In the genomic region with DNA sequence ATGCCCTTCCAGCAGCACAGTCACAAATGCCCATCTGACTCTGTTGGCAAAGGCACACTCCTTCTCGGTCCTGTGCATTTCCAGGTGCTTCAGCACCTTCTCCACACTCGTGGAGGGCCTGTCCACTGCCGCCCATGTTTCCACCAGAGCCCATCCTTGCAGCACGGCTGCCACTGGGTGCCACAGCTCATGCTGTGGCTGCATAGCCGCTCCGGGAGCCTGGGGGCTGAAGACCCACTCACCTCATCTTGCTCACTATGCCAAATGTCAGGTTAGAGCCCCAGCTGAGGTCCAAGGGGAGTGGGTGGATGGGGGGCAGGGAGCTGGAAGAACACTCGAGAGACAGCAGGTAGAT, we compare ENCODE assay signal across 7 cellular contexts. TPM values are rescaled to one million over a fixed set of nuclear protein-coding genes. Genes with fewer than 3 reads are reported as not detected.
DNase-seq lines count a peak whose midpoint lies in the region; ATAC-seq, FAIRE-seq and TF ChIP-seq lines count a peak whose summit lies in the region.

No MANE protein-coding gene starts in this region.

- H2AFZ ChIP-seq in Karpas-422 (ENCODE audit: low read length) (no peak overlapping the region), K562 (ENCODE audit: low read depth, low read length) (no peak overlapping the region), HepG2 (ENCODE audit: low read length) (no peak overlapping the region)

- no peak for FAIRE-seq in K562 (lab: Jason Lieb, UNC)
- no peak for FAIRE-seq in HepG2 (lab: Jason Lieb, UNC)

- POLR2A ChIA-PET in K562 (lab: Yijun Ruan, JAX) (interaction anchor here (0.6 to 5.3 kb wide), 30 partner anchors 9 to 729 kb away, joined by 3 to 80 read pairs (median 4); a partner anchor contains a TSS), HepG2 (lab: Yijun Ruan, JAX) (interaction anchor here (0.8 to 3.8 kb wide), 24 partner anchors 9 to 546 kb away, joined by 3 to 35 read pairs (median 7); a partner anchor contains a TSS)

- H3K4me1 ChIP-seq in Karpas-422 (ENCODE audit: low read length) (peaks cover 15% of the 10 kb centered on the region), K562 (replicated peaks in 1 of 2; ENCODE audit: control insufficient read depth in 2 of 2, insufficient read depth in 2 of 2, low read length in 2 of 2) (peaks cover 41 to 48% of the 10 kb centered on the region in 2 experiments), HepG2 (ENCODE audit: insufficient read depth, low read length) (peaks cover 27% of the 10 kb centered on the region), subcutaneous abdominal adipose tissue (ENCODE audit: control insufficient read depth in 5 of 5, insufficient read depth in 5 of 5, low read length in 5 of 5) (peaks cover 2 to 19% (median 16%) of the 10 kb centered on the region in 5 donors)

- H3K4me2 ChIP-seq in Karpas-422 (ENCODE audit: low read depth, low read length, poor library complexity, severe bottlenecking), result peak overlapping the region; percentile 89
- H3K4me2 ChIP-seq in K562 (ENCODE audit: insufficient read depth, low read length), result peak overlapping the region; percentile 95
- H3K4me2 ChIP-seq in HepG2 (ENCODE audit: low read depth, low read length), result peak overlapping the region; percentile 80

- ATAC-seq in K562, result no peak
- no peak for ATAC-seq in HepG2
- no peak for ATAC-seq in GM18873 (IDR thresholded peaks at IDR 0.05; ENCODE audit: low FRiP score, unreplicated experiment)
- ATAC-seq in GM21825 (IDR thresholded peaks at IDR 0.05; ENCODE audit: unreplicated experiment), result no peak
- no peak for ATAC-seq in HG02642 (IDR thresholded peaks at IDR 0.05; ENCODE audit: poor library complexity, unreplicated experiment)

- no peaks in the 10 kb centered on the region for H3K9me3 ChIP-seq in Karpas-422 (ENCODE audit: low read length)
- no peaks in the 10 kb centered on the region; the same call in 1 of the 2 replicates for H3K9me3 ChIP-seq in K562 (replicated peaks; ENCODE audit: control insufficient read depth, insufficient read depth, low read depth, low read length)
- H3K9me3 ChIP-seq in HepG2 (ENCODE audit: low read length), result no peaks in the 10 kb centered on the region
- H3K9me3 ChIP-seq in subcutaneous abdominal adipose tissue (ENCODE audit: control insufficient read depth in 5 of 5, low read length in 5 of 5), result no peaks in the 10 kb centered on the region

- no peak for TF ChIP-seq CTCF in K562 (IDR thresholded peaks at IDR 0.05 in 2 of 3, conservative IDR thresholded peaks at IDR 0.05 in 1 of 3; ENCODE audit: insufficient read depth in 2 of 3, low read depth in 1 of 3, low read length in 3 of 3)
- no peak for TF ChIP-seq CTCF in HepG2 (CRISPR knock-in tag; IDR thresholded peaks at IDR 0.05)

- TF ChIP-seq EP300 in K562 (IDR thresholded peaks at IDR 0.05; ENCODE audit: low read length) (no peak), HepG2 (IDR thresholded peaks at IDR 0.05; ENCODE audit: low read depth in 2 of 2, low read length in 2 of 2) (no peak), HepG2 (CRISPR knock-in tag; IDR thresholded peaks at IDR 0.05; ENCODE audit: borderline replicate concordance) (no peak)

- CTCF ChIA-PET in K562 (lab: Yijun Ruan, JAX; ENCODE audit: low intra/inter-chr PET ratio), result interaction anchor here (0.6 to 1.7 kb wide), 5 partner anchors 133 to 1167 kb away, joined by 3 to 12 read pairs (median 3); no protein-coding TSS in a partner anchor
- CTCF ChIA-PET in HepG2 (lab: Yijun Ruan, JAX; ENCODE audit: low intra/inter-chr PET ratio, low total read pairs), result interaction anchor here (0.7 to 1.6 kb wide), 4 partner anchors 75 to 328 kb away, joined by 3 to 13 read pairs (median 3); a partner anchor contains a TSS

- no peaks in the 10 kb centered on the region for H3K9me2 ChIP-seq in Karpas-422 (replicated peaks; ENCODE audit: insufficient read depth, low read length)

- H3K27me3 ChIP-seq in Karpas-422 (ENCODE audit: low read length) (no peaks in the 10 kb centered on the region), K562 (ENCODE audit: control insufficient read depth in 2 of 2, insufficient read depth in 2 of 2, low read length in 2 of 2) (no peaks in the 10 kb centered on the region; a peak in 1 of 5 replicates), HepG2 (ENCODE audit: control insufficient read depth in 1 of 2, insufficient read depth in 2 of 2, low read length in 2 of 2) (no peaks in the 10 kb centered on the region; a peak in 1 of 5 replicates), subcutaneous abdominal adipose tissue (ENCODE audit: control insufficient read depth in 5 of 5, insufficient read depth in 4 of 5, low read length in 5 of 5) (no peaks in the 10 kb centered on the region)

- intact Hi-C loops in K562 (cut with micrococcal nuclease) (loop anchor here (1.0 to 10.0 kb wide), 4 partner anchors 220 to 522 kb away; a partner anchor contains a TSS), HepG2 (cut with micrococcal nuclease; ENCODE audit: unreplicated experiment) (loop anchor here (1.0 to 2.0 kb wide), 7 partner anchors 26 to 222 kb away; a partner anchor contains a TSS)

- no peak for TF ChIP-seq RAD21 in K562 (CRISPR knock-in tag; conservative IDR thresholded peaks at IDR 0.05 in 1 of 2, IDR thresholded peaks at IDR 0.05 in 1 of 2)
- TF ChIP-seq RAD21 in HepG2 (CRISPR knock-in tag; IDR thresholded peaks at IDR 0.05), result no peak

- H3K9ac ChIP-seq in Karpas-422 (ENCODE audit: low read length) (peak overlapping the region; percentile 69; the same call in 1 of the 2 replicates), K562 (ENCODE audit: insufficient read depth in 1 of 2, low read depth in 2 of 2, low read length in 2 of 2) (peak overlapping the region; percentile 68 to 79), HepG2 (ENCODE audit: insufficient read depth, low read depth, low read length) (peak overlapping the region; percentile 75; the same call in 1 of the 2 replicates), subcutaneous abdominal adipose tissue (ENCODE audit: low read length in 5 of 5) (peak overlapping the region in 2 of 5 donors; percentile 83 to 90)

- H3K79me2 ChIP-seq in Karpas-422 (ENCODE audit: low read length) (peaks cover 20% of the 10 kb centered on the region), K562 (ENCODE audit: control insufficient read depth, insufficient read depth, low read length) (peaks cover 62% of the 10 kb centered on the region), HepG2 (ENCODE audit: insufficient read depth, low read length) (peaks cover 10% of the 10 kb centered on the region)

- TF ChIP-seq POLR2A in K562 (conservative IDR thresholded peaks at IDR 0.05) (no peak), HepG2 (IDR thresholded peaks at IDR 0.05; ENCODE audit: insufficient read depth in 1 of 2, low read depth in 2 of 2, low read length in 2 of 2) (no peak)

- no TSS peak for BruUV-seq in K562 (replicated peaks; lab: Mats Ljungman, UMichigan)
- no TSS peak for BruUV-seq in HepG2 (replicated peaks; lab: Mats Ljungman, UMichigan)

- H3K27ac ChIP-seq in Karpas-422 (ENCODE audit: low read length) (no peak overlapping the region), K562 (ENCODE audit: extremely low read depth, low read depth, low read length) (peak overlapping the region; percentile 76; the same call in 2 of the 3 replicates), HepG2 (ENCODE audit: extremely low read length, insufficient read depth, low read length) (peak overlapping the region; percentile 75), subcutaneous abdominal adipose tissue (ENCODE audit: low read depth, low read length) (peak overlapping the region; percentile 87)

- no peaks in the 10 kb centered on the region for H3K9me1 ChIP-seq in K562 (ENCODE audit: control insufficient read depth, insufficient read depth, low read length)

- H3K36me3 ChIP-seq in Karpas-422 (ENCODE audit: insufficient read depth, low read length), result 0 out of 2 replicates have a peak, but pooled peaks cover 3% of the 10 kb centered on the region
- peaks cover 30% of the 10 kb centered on the region for H3K36me3 ChIP-seq in K562 (ENCODE audit: control insufficient read depth, insufficient read depth, low read length)
- no peaks in the 10 kb centered on the region for H3K36me3 ChIP-seq in HepG2 (replicated peaks in 1 of 2; ENCODE audit: control insufficient read depth in 1 of 2, insufficient read depth in 2 of 2, low read length in 2 of 2)
- H3K36me3 ChIP-seq in subcutaneous abdominal adipose tissue (ENCODE audit: control insufficient read depth in 5 of 5, insufficient read depth in 5 of 5, low read length in 5 of 5), result peaks cover 0 to 17% (median 7%) of the 10 kb centered on the region in 5 donors

- DNase-seq in Karpas-422, result no peak
- DNase-seq in K562 (ENCODE audit: extremely low read depth in 1 of 4, low spot score in 3 of 4), result no peak
- DNase-seq in HepG2 (ENCODE audit: low spot score), result no peak

- H3K4me3 ChIP-seq in Karpas-422 (ENCODE audit: low read length), result no peak overlapping the region; the same call in 1 of the 2 replicates
- no peak overlapping the region for H3K4me3 ChIP-seq in K562
- peak overlapping the region in 1 of 3 experiments; percentile 82; a peak in 1 of 6 replicates for H3K4me3 ChIP-seq in HepG2 (replicated peaks in 1 of 3; ENCODE audit: insufficient read depth in 1 of 3, low read depth in 2 of 3, low read length in 3 of 3)
- peak overlapping the region in 2 of 5 donors; percentile 81 to 91 for H3K4me3 ChIP-seq in subcutaneous abdominal adipose tissue (ENCODE audit: low read depth in 1 of 5, low read length in 5 of 5)

- in situ Hi-C loops in K562 (cut with MboI), result loop anchor here (5.0 kb wide), 1 partner anchor 219 kb away; no protein-coding TSS in a partner anchor
- in situ Hi-C loops in HepG2 (cut with HindIII; ENCODE audit: extremely low pct_ligation_motif_present, low pct_unique_long_range_greater_than_20kb), result loop anchor here (5.0 kb wide), 1 partner anchor 224 kb away; no protein-coding TSS in a partner anchor

- H4K20me1 ChIP-seq in Karpas-422 (ENCODE audit: insufficient read depth, low read depth, low read length), result no peaks in the 10 kb centered on the region
- no peaks in the 10 kb centered on the region for H4K20me1 ChIP-seq in K562 (replicated peaks; ENCODE audit: control insufficient read depth, insufficient read depth, low read length)
- no peaks in the 10 kb centered on the region for H4K20me1 ChIP-seq in HepG2 (ENCODE audit: insufficient read depth, low read length)

- WGBS in K562 (ENCODE audit: insufficient coverage, low coverage, missing lambda C conversion rate), result 64% methylated on average over 7 of the region's 7 CpGs
- WGBS in HepG2 (ENCODE audit: low lambda C conversion rate), result 79% methylated on average over 7 of the region's 7 CpGs

RNA-seq across cellular contexts. Expression of a gene that starts 6.9 kb away (rescaled TPM):
- total RNA-seq in Karpas-422 (2014; rRNA removed; shearing (Covaris generic); ENCODE audit: low replicate concordance), result 4.5 and 5.1 TPM in 2 replicates
- total RNA-seq in K562 (2011; cell fraction: chromatin; rRNA removed; ENCODE audit: low replicate concordance), result 18.5 and 26.6 TPM in 2 replicates
- total RNA-seq in K562 (2011; cell fraction: nucleolus; rRNA removed), result 8.7 and 9.0 TPM in 2 replicates
- 14.7 and 21.2 TPM in 2 replicates for total RNA-seq in K562 (2011; cell fraction: nucleoplasm; rRNA removed)
- total RNA-seq in K562 (2014; rRNA removed) (5.5 and 9.1 TPM in 2 replicates), K562 (2014; rRNA removed; fragmentation: Illumina TruSeq; extraction: Trizol) (12.4 and 12.8 TPM in 2 replicates), K562 (2015; rRNA removed; fragmentation: Illumina TruSeq; extraction: Trizol) (12.2 and 12.4 TPM in 2 replicates), K562 (2021) (10.2 and 11.1 TPM in 2 replicates), HepG2 (2016; rRNA removed; fragmentation: Illumina TruSeq; extraction: Trizol) (7.4 and 8.1 TPM in 2 replicates)
- polyA plus RNA-seq in K562 (2011; rRNA removed) (11.4 and 12.2 TPM in 2 replicates), K562 (2014; fragmentation: Illumina TruSeq; extraction: Trizol) (9.0 and 10.4 TPM in 2 replicates), K562 (2014; fragmentation: Nextera tagmentation; extraction: Ambion mirVana) (1 to 10 TPM; 3.0 to 4.3 TPM), K562 (2014; rRNA removed) (6.9 and 8.0 TPM in 2 replicates), HepG2 (2011; rRNA removed) (3.3 and 3.6 TPM in 2 replicates)
- polyA plus RNA-seq in K562 (2011; cell fraction: cytosol; rRNA removed), result 4.1 and 7.4 TPM in 2 replicates
- polyA plus RNA-seq in K562 (2011; cell fraction: nucleus; rRNA removed), result 13.7 and 16.5 TPM in 2 replicates
- polyA plus RNA-seq in K562 (2012), result 6.5 and 6.8 TPM in 2 replicates
- polyA minus RNA-seq in K562 (2011; rRNA and poly(A)+ RNA removed), result 7.9 and 12.8 TPM in 2 replicates
- polyA minus RNA-seq in K562 (2011; cell fraction: cytosol; rRNA and poly(A)+ RNA removed), result 4.5 and 6.7 TPM in 2 replicates
- 3.8 and 7.0 TPM in 2 replicates for polyA minus RNA-seq in K562 (2011; cell fraction: nucleus; rRNA and poly(A)+ RNA removed)
- 1.1 and 1.3 TPM in 2 replicates for total RNA-seq in HepG2 (2016; cell fraction: cytosol; rRNA removed; fragmentation: Illumina TruSeq; extraction: Trizol; ENCODE audit: low read depth)
- total RNA-seq in HepG2 (2016; cell fraction: insoluble cytoplasmic fraction; rRNA removed; fragmentation: Illumina TruSeq; extraction: Trizol), result 5.8 and 7.9 TPM in 2 replicates
- 4.5 and 4.9 TPM in 2 replicates for total RNA-seq in HepG2 (2016; cell fraction: membrane; rRNA removed; fragmentation: Illumina TruSeq; extraction: Trizol)
- total RNA-seq in HepG2 (2016; cell fraction: nucleus; rRNA removed; fragmentation: Illumina TruSeq; extraction: Trizol), result 3.8 and 5.4 TPM in 2 replicates
- 2.0 and 2.2 TPM in 2 replicates for polyA plus RNA-seq in HepG2 (2011; cell fraction: cytosol; rRNA removed)
- 2.8 and 4.3 TPM in 2 replicates for polyA plus RNA-seq in HepG2 (2011; cell fraction: nucleus; rRNA removed)
- 1.8 and 3.3 TPM in 2 replicates for polyA plus RNA-seq in HepG2 (2012)
- 0.74 and 0.85 TPM in 2 replicates for polyA plus RNA-seq in HepG2 (2016; cell fraction: cytosol; fragmentation: Illumina TruSeq; extraction: Trizol; ENCODE audit: low read depth)
- polyA plus RNA-seq in HepG2 (2016; cell fraction: insoluble cytoplasmic fraction; fragmentation: Illumina TruSeq; extraction: Trizol; ENCODE audit: low read depth), result 4.8 and 5.6 TPM in 2 replicates
- 2.0 and 2.3 TPM in 2 replicates for polyA plus RNA-seq in HepG2 (2016; cell fraction: membrane; fragmentation: Illumina TruSeq; extraction: Trizol; ENCODE audit: low read depth)
- polyA plus RNA-seq in HepG2 (2016; cell fraction: nucleus; fragmentation: Illumina TruSeq; extraction: Trizol; ENCODE audit: insufficient read depth, low read depth), result 8.6 and 9.9 TPM in 2 replicates
- polyA minus RNA-seq in HepG2 (2011; rRNA and poly(A)+ RNA removed; ENCODE audit: low replicate concordance), result 1.5 and 2.8 TPM in 2 replicates
- polyA minus RNA-seq in HepG2 (2011; cell fraction: cytosol; rRNA and poly(A)+ RNA removed), result 3.0 and 3.1 TPM in 2 replicates
- 4.4 and 7.8 TPM in 2 replicates for polyA minus RNA-seq in HepG2 (2011; cell fraction: nucleus; rRNA and poly(A)+ RNA removed)

RNA-seq across cellular contexts. Expression of a gene that starts 20.7 kb away (rescaled TPM):
- 4.0 and 4.2 TPM in 2 replicates for total RNA-seq in Karpas-422 (2014; rRNA removed; shearing (Covaris generic); ENCODE audit: low replicate concordance)
- total RNA-seq in K562 (2011; cell fraction: chromatin; rRNA removed; ENCODE audit: low replicate concordance), result 6.8 and 10.3 TPM in 2 replicates
- 4.2 and 5.4 TPM in 2 replicates for total RNA-seq in K562 (2011; cell fraction: nucleolus; rRNA removed)
- total RNA-seq in K562 (2011; cell fraction: nucleoplasm; rRNA removed), result 4.0 and 5.6 TPM in 2 replicates
- total RNA-seq in K562 (2014; rRNA removed) (4.1 and 6.3 TPM in 2 replicates), K562 (2014; rRNA removed; fragmentation: Illumina TruSeq; extraction: Trizol) (8.4 and 9.0 TPM in 2 replicates), K562 (2015; rRNA removed; fragmentation: Illumina TruSeq; extraction: Trizol) (11.4 and 12.1 TPM in 2 replicates), K562 (2021) (5.7 and 7.4 TPM in 2 replicates), HepG2 (2016; rRNA removed; fragmentation: Illumina TruSeq; extraction: Trizol) (6.2 and 7.2 TPM in 2 replicates)
- polyA plus RNA-seq in K562 (2011; rRNA removed) (8.4 and 9.8 TPM in 2 replicates), K562 (2014; fragmentation: Illumina TruSeq; extraction: Trizol) (7.9 and 8.5 TPM in 2 replicates), K562 (2014; fragmentation: Nextera tagmentation; extraction: Ambion mirVana) (1 to 10 TPM; 5.0 to 7.0 TPM), K562 (2014; rRNA removed) (3.9 and 5.7 TPM in 2 replicates), HepG2 (2011; rRNA removed) (3.6 and 5.3 TPM in 2 replicates)
- polyA plus RNA-seq in K562 (2011; cell fraction: cytosol; rRNA removed), result 4.4 and 6.1 TPM in 2 replicates
- polyA plus RNA-seq in K562 (2011; cell fraction: nucleus; rRNA removed), result 9.8 and 10.5 TPM in 2 replicates
- polyA plus RNA-seq in K562 (2012), result 6.8 and 11.1 TPM in 2 replicates
- 16.6 and 17.6 TPM in 2 replicates for polyA minus RNA-seq in K562 (2011; rRNA and poly(A)+ RNA removed)
- polyA minus RNA-seq in K562 (2011; cell fraction: cytosol; rRNA and poly(A)+ RNA removed), result 4.2 and 6.7 TPM in 2 replicates
- polyA minus RNA-seq in K562 (2011; cell fraction: nucleus; rRNA and poly(A)+ RNA removed), result 5.3 and 8.2 TPM in 2 replicates
- 3.0 and 3.6 TPM in 2 replicates for total RNA-seq in HepG2 (2016; cell fraction: cytosol; rRNA removed; fragmentation: Illumina TruSeq; extraction: Trizol; ENCODE audit: low read depth)
- total RNA-seq in HepG2 (2016; cell fraction: insoluble cytoplasmic fraction; rRNA removed; fragmentation: Illumina TruSeq; extraction: Trizol), result 7.3 and 8.3 TPM in 2 replicates
- 6.2 and 10.2 TPM in 2 replicates for total RNA-seq in HepG2 (2016; cell fraction: membrane; rRNA removed; fragmentation: Illumina TruSeq; extraction: Trizol)
- 4.9 and 6.5 TPM in 2 replicates for total RNA-seq in HepG2 (2016; cell fraction: nucleus; rRNA removed; fragmentation: Illumina TruSeq; extraction: Trizol)
- 2.6 and 3.6 TPM in 2 replicates for polyA plus RNA-seq in HepG2 (2011; cell fraction: cytosol; rRNA removed)
- polyA plus RNA-seq in HepG2 (2011; cell fraction: nucleus; rRNA removed), result 3.9 and 4.9 TPM in 2 replicates
- polyA plus RNA-seq in HepG2 (2012), result 4.8 and 4.9 TPM in 2 replicates
- polyA plus RNA-seq in HepG2 (2016; cell fraction: cytosol; fragmentation: Illumina TruSeq; extraction: Trizol; ENCODE audit: low read depth), result 1.6 and 2.0 TPM in 2 replicates
- polyA plus RNA-seq in HepG2 (2016; cell fraction: insoluble cytoplasmic fraction; fragmentation: Illumina TruSeq; extraction: Trizol; ENCODE audit: low read depth), result 5.7 TPM in 2 replicates
- 2.2 and 2.3 TPM in 2 replicates for polyA plus RNA-seq in HepG2 (2016; cell fraction: membrane; fragmentation: Illumina TruSeq; extraction: Trizol; ENCODE audit: low read depth)
- 4.4 and 7.8 TPM in 2 replicates for polyA plus RNA-seq in HepG2 (2016; cell fraction: nucleus; fragmentation: Illumina TruSeq; extraction: Trizol; ENCODE audit: insufficient read depth, low read depth)
- polyA minus RNA-seq in HepG2 (2011; rRNA and poly(A)+ RNA removed; ENCODE audit: low replicate concordance), result 7.2 and 8.6 TPM in 2 replicates
- 5.3 and 5.4 TPM in 2 replicates for polyA minus RNA-seq in HepG2 (2011; cell fraction: cytosol; rRNA and poly(A)+ RNA removed)
- 7.1 and 8.2 TPM in 2 replicates for polyA minus RNA-seq in HepG2 (2011; cell fraction: nucleus; rRNA and poly(A)+ RNA removed)

RNA-seq across cellular contexts. Expression of a gene that starts 42.9 kb away (rescaled TPM):
- total RNA-seq in Karpas-422 (2014; rRNA removed; shearing (Covaris generic); ENCODE audit: low replicate concordance), result 9.3 and 12.0 TPM in 2 replicates
- 20.1 and 58.9 TPM in 2 replicates for total RNA-seq in K562 (2011; cell fraction: chromatin; rRNA removed; ENCODE audit: low replicate concordance)
- 11.8 and 18.6 TPM in 2 replicates for total RNA-seq in K562 (2011; cell fraction: nucleolus; rRNA removed)
- 20.4 and 21.6 TPM in 2 replicates for total RNA-seq in K562 (2011; cell fraction: nucleoplasm; rRNA removed)
- total RNA-seq in K562 (2014; rRNA removed) (12.3 and 12.5 TPM in 2 replicates), K562 (2014; rRNA removed; fragmentation: Illumina TruSeq; extraction: Trizol) (19.4 and 22.6 TPM in 2 replicates), K562 (2015; rRNA removed; fragmentation: Illumina TruSeq; extraction: Trizol) (17.7 and 19.6 TPM in 2 replicates), K562 (2021) (12.1 and 12.5 TPM in 2 replicates), HepG2 (2016; rRNA removed; fragmentation: Illumina TruSeq; extraction: Trizol) (8.9 and 9.8 TPM in 2 replicates)
- polyA plus RNA-seq in K562 (2011; rRNA removed) (14.5 and 18.5 TPM in 2 replicates), K562 (2014; fragmentation: Illumina TruSeq; extraction: Trizol) (12.3 and 14.5 TPM in 2 replicates), K562 (2014; fragmentation: Nextera tagmentation; extraction: Ambion mirVana) (1 to 10 TPM; 2.5 to 7.9 TPM), K562 (2014; rRNA removed) (10.4 and 11.4 TPM in 2 replicates), HepG2 (2011; rRNA removed) (2.6 and 2.8 TPM in 2 replicates)
- 3.8 and 6.5 TPM in 2 replicates for polyA plus RNA-seq in K562 (2011; cell fraction: cytosol; rRNA removed)
- polyA plus RNA-seq in K562 (2011; cell fraction: nucleus; rRNA removed), result 12.0 and 13.1 TPM in 2 replicates
- polyA plus RNA-seq in K562 (2012), result 5.6 and 7.0 TPM in 2 replicates
- polyA minus RNA-seq in K562 (2011; rRNA and poly(A)+ RNA removed), result 35.5 and 45.0 TPM in 2 replicates
- polyA minus RNA-seq in K562 (2011; cell fraction: cytosol; rRNA and poly(A)+ RNA removed), result 8.2 and 11.4 TPM in 2 replicates
- 17.8 and 33.1 TPM in 2 replicates for polyA minus RNA-seq in K562 (2011; cell fraction: nucleus; rRNA and poly(A)+ RNA removed)
- total RNA-seq in HepG2 (2016; cell fraction: cytosol; rRNA removed; fragmentation: Illumina TruSeq; extraction: Trizol; ENCODE audit: low read depth), result 1.8 and 2.1 TPM in 2 replicates
- total RNA-seq in HepG2 (2016; cell fraction: insoluble cytoplasmic fraction; rRNA removed; fragmentation: Illumina TruSeq; extraction: Trizol), result 9.2 and 10.2 TPM in 2 replicates
- total RNA-seq in HepG2 (2016; cell fraction: membrane; rRNA removed; fragmentation: Illumina TruSeq; extraction: Trizol), result 5.2 and 6.9 TPM in 2 replicates
- 13.4 and 13.6 TPM in 2 replicates for total RNA-seq in HepG2 (2016; cell fraction: nucleus; rRNA removed; fragmentation: Illumina TruSeq; extraction: Trizol)
- 1.2 and 1.8 TPM in 2 replicates for polyA plus RNA-seq in HepG2 (2011; cell fraction: cytosol; rRNA removed)
- polyA plus RNA-seq in HepG2 (2011; cell fraction: nucleus; rRNA removed), result 2.9 and 3.3 TPM in 2 replicates
- polyA plus RNA-seq in HepG2 (2012), result 3.1 and 3.4 TPM in 2 replicates
- 0.46 and 0.64 TPM in 2 replicates for polyA plus RNA-seq in HepG2 (2016; cell fraction: cytosol; fragmentation: Illumina TruSeq; extraction: Trizol; ENCODE audit: low read depth)
- 5.0 and 5.2 TPM in 2 replicates for polyA plus RNA-seq in HepG2 (2016; cell fraction: insoluble cytoplasmic fraction; fragmentation: Illumina TruSeq; extraction: Trizol; ENCODE audit: low read depth)
- polyA plus RNA-seq in HepG2 (2016; cell fraction: membrane; fragmentation: Illumina TruSeq; extraction: Trizol; ENCODE audit: low read depth), result 1.5 and 1.6 TPM in 2 replicates
- polyA plus RNA-seq in HepG2 (2016; cell fraction: nucleus; fragmentation: Illumina TruSeq; extraction: Trizol; ENCODE audit: insufficient read depth, low read depth), result 9.9 and 11.0 TPM in 2 replicates
- polyA minus RNA-seq in HepG2 (2011; rRNA and poly(A)+ RNA removed; ENCODE audit: low replicate concordance), result 2.4 and 4.9 TPM in 2 replicates
- 1.5 and 2.7 TPM in 2 replicates for polyA minus RNA-seq in HepG2 (2011; cell fraction: cytosol; rRNA and poly(A)+ RNA removed)
- polyA minus RNA-seq in HepG2 (2011; cell fraction: nucleus; rRNA and poly(A)+ RNA removed), result 21.4 and 24.7 TPM in 2 replicates
